ENCODE assay signal across 8 cellular contexts in genomic region chr5:56951131-56951945, GRCh38. TPM values are rescaled to one million over a fixed set of nuclear protein-coding genes. Genes with fewer than 3 reads are reported as not detected.
DNase-seq lines count a peak whose midpoint lies in the region; ATAC-seq and TF ChIP-seq lines count a peak whose summit lies in the region.

No MANE protein-coding gene starts in this region.

- H3K27me3 ChIP-seq in lower lobe of right lung (ENCODE audit: low read depth), result no peaks in the 10 kb centered on the region

- TF ChIP-seq CTCF in lower lobe of right lung (IDR thresholded peaks at IDR 0.05), result no peak

- no peaks in the 10 kb centered on the region for H3K9me3 ChIP-seq in lower lobe of right lung

- DNase-seq in Caki2 (ENCODE audit: low read depth) (peak; percentile 36), lower lobe of right lung (peak; percentile 49), NK-92 (lab: John Stamatoyannopoulos, UW; ENCODE audit: unreplicated experiment) (no peak)
- peak; percentile 2 for DNase-seq in stimulated activated CD8-positive, alpha-beta memory T cell treated with anti-CD3 and anti-CD28 coated beads, Interleukin-12 subunit alpha, Interleukin-12 subunit beta, amount 100 ng/mL, for 4 hours (ENCODE audit: low read depth)

- intact Hi-C loops in dendritic cell treated with granulocyte-macrophage colony-stimulating factor and Interleukin-4, amounts not matched to agents 40 ng/mL and 50 ng/mL, for 4 days (cut with micrococcal nuclease), result loop anchor here (5.0 kb wide), 1 partner anchor 39 kb away; no protein-coding TSS in a partner anchor
- intact Hi-C loops in lower lobe of right lung (cut with DNase I), result no loop called here

- peak overlapping the region; percentile 76 for H3K4me3 ChIP-seq in lower lobe of right lung

- peaks cover 18% of the 10 kb centered on the region for H3K4me1 Mint-ChIP-seq in dendritic cell treated with granulocyte-macrophage colony-stimulating factor and Interleukin-4, amounts not matched to agents 40 ng/mL and 50 ng/mL, for 4 days (ENCODE audit: low read depth)

- H3K36me3 ChIP-seq in lower lobe of right lung, result peaks cover 18% of the 10 kb centered on the region

- H3K4me3 Mint-ChIP-seq in dendritic cell treated with granulocyte-macrophage colony-stimulating factor and Interleukin-4, amounts not matched to agents 40 ng/mL and 50 ng/mL, for 4 days, result peak overlapping the region; percentile 89

- H3K36me3 Mint-ChIP-seq in dendritic cell treated with granulocyte-macrophage colony-stimulating factor and Interleukin-4, amounts not matched to agents 40 ng/mL and 50 ng/mL, for 4 days (ENCODE audit: low read depth), result peaks cover 20% of the 10 kb centered on the region

- peak overlapping the region; percentile 78 for H3K27ac ChIP-seq in lower lobe of right lung

- H3K9me3 Mint-ChIP-seq in dendritic cell treated with granulocyte-macrophage colony-stimulating factor and Interleukin-4, amounts not matched to agents 40 ng/mL and 50 ng/mL, for 4 days, result no peaks in the 10 kb centered on the region

- peaks cover 12% of the 10 kb centered on the region for H3K4me1 ChIP-seq in lower lobe of right lung

- in situ Hi-C loops in Caki2 (cut with HindIII; ENCODE audit: low pct_unique_long_range_greater_than_20kb, low sequenced_read_pairs), result no loop called here

- H3K27me3 Mint-ChIP-seq in dendritic cell treated with granulocyte-macrophage colony-stimulating factor and Interleukin-4, amounts not matched to agents 40 ng/mL and 50 ng/mL, for 4 days, result peaks cover 16% of the 10 kb centered on the region

- H3K27ac Mint-ChIP-seq in dendritic cell treated with granulocyte-macrophage colony-stimulating factor and Interleukin-4, amounts not matched to agents 40 ng/mL and 50 ng/mL, for 4 days, result peak overlapping the region; percentile 71

- peak; percentile 11 for ATAC-seq in GM19468 (IDR thresholded peaks at IDR 0.05; ENCODE audit: extremely low read depth, unreplicated experiment)
- ATAC-seq in HG03571 (IDR thresholded peaks at IDR 0.05; ENCODE audit: unreplicated experiment), result peak; percentile 37
- peak; percentile 22 to 34 for ATAC-seq in activated CD4-positive, CD25-positive, alpha-beta regulatory T cell treated with anti-CD3 and anti-CD28 coated beads, Interleukin-2, amount 50 U/mL, for 24 hours
- peak; percentile 71 to 80 for ATAC-seq in lower lobe of right lung

RNA-seq across cellular contexts. Expression of gene MIER3, which starts 0.6 kb away (rescaled TPM):
- 4.7 and 18.6 TPM in 2 replicates for total RNA-seq in Caki2 (2014; rRNA removed; shearing (Covaris generic); ENCODE audit: low replicate concordance)
- 20.1 TPM for total RNA-seq in lower lobe of right lung

RNA-seq across cellular contexts. Expression of gene SETD9, which starts 41.9 kb away (rescaled TPM):
- 37.2 and 48.9 TPM in 2 replicates for total RNA-seq in Caki2 (2014; rRNA removed; shearing (Covaris generic); ENCODE audit: low replicate concordance)
- 9.1 TPM for total RNA-seq in lower lobe of right lung

Comparison
In these comparisons a context has a peak if more than half of its experiments do, and no peak if none do; other contexts are left out.
1. ATAC-seq: peak in every context shown above with its lines; median percentile 76 in lower lobe of right lung; 37 in HG03571; 28 in activated CD4-positive, CD25-positive, alpha-beta regulatory T cell treated with anti-CD3 and anti-CD28 coated beads, Interleukin-2, amount 50 U/mL, for 24 hours; 11 in GM19468.